In genomic region chr6:26031595-26032386, GRCh38 we compare ENCODE assay signal across 8 cellular contexts. TPM values are rescaled to one million over a fixed set of nuclear protein-coding genes. Genes with fewer than 3 reads are reported as not detected.
DNase-seq lines count a peak whose midpoint lies in the region; ATAC-seq, FAIRE-seq and TF ChIP-seq lines count a peak whose summit lies in the region.

No MANE protein-coding gene starts in this region.

- H3K36me3 Mint-ChIP-seq in natural killer cell = no peaks in the 10 kb centered on the region

- ATAC-seq in natural killer cell = peak; percentile 59 to 80 (median 66)
- peak; percentile 68 for ATAC-seq in thoracic aorta (ENCODE audit: insufficient number of reproducible peaks, low FRiP score, low read depth)

- H3K4me1 Mint-ChIP-seq in natural killer cell = peaks cover 52 to 54% of the 10 kb centered on the region in 2 donors

- H3K4me3 Mint-ChIP-seq in natural killer cell = peak overlapping the region; percentile 96

- peak overlapping the region; percentile 65 for H3K4me3 ChIP-seq in fibroblast of pulmonary artery (replicated peaks; ENCODE audit: low read depth, low read length)
- peak overlapping the region; percentile 74 for H3K4me3 ChIP-seq in thoracic aorta

- FAIRE-seq in H54 (lab: Jason Lieb, UNC) = peak; percentile 86

- no peaks in the 10 kb centered on the region for H3K36me3 ChIP-seq in thoracic aorta

- H3K4me1 ChIP-seq in thoracic aorta (ENCODE audit: control insufficient read depth in 1 of 2, low read depth in 2 of 2) = peaks cover 13 to 27% of the 10 kb centered on the region in 2 donors

- no peaks in the 10 kb centered on the region for H3K9me3 Mint-ChIP-seq in natural killer cell

- peak; percentile 24; the same call in 1 of the 2 replicates for TF ChIP-seq CTCF in LNCAP (IDR thresholded peaks at IDR 0.05)
- TF ChIP-seq CTCF in fibroblast of pulmonary artery (IDR thresholded peaks at IDR 0.05; ENCODE audit: low read length, missing control alignments) = peak; percentile 28
- no peak for TF ChIP-seq CTCF in natural killer cell (IDR thresholded peaks at IDR 0.05)
- no peak for TF ChIP-seq CTCF in thoracic aorta (IDR thresholded peaks at IDR 0.05)

- H3K9me3 ChIP-seq in thoracic aorta = no peaks in the 10 kb centered on the region

- peak overlapping the region; percentile 83 to 93 for H3K27ac ChIP-seq in thoracic aorta

- DNase-seq in G401 (ENCODE audit: low spot score) (peak; percentile 99), H54 (ENCODE audit: insufficient read length, low spot score) (peak; percentile 68), RPMI7951 (ENCODE audit: low read depth) (peak; percentile 100), fibroblast of pulmonary artery (ENCODE audit: low read depth) (peak; percentile 97), natural killer cell (peak; percentile 83), thoracic aorta (ENCODE audit: low spot score) (peak; percentile 75)
- DNase-seq in activated effector memory CD4-positive, alpha-beta T cell treated with Interleukin-2 at 50 U/mL for 16 hours = peak; percentile 70

- H3K27ac Mint-ChIP-seq in natural killer cell = peak overlapping the region; percentile 94 to 99

- peaks cover 0 to 2% of the 10 kb centered on the region in 2 donors for H3K27me3 Mint-ChIP-seq in natural killer cell (ENCODE audit: low read depth in 2 of 2)

- peak; percentile 97 for TF ChIP-seq POLR2A in H54 (IDR thresholded peaks at IDR 0.05; ENCODE audit: low read depth, low read length)

- H3K27me3 ChIP-seq in thoracic aorta (replicated peaks; ENCODE audit: insufficient read depth) = no peaks in the 10 kb centered on the region

- intact Hi-C loops in natural killer cell (cut with micrococcal nuclease) = loop anchor here (1.0 kb wide), 1 partner anchor 11 kb away; a partner anchor contains a TSS

- in situ Hi-C loops in G401 (cut with HindIII; ENCODE audit: low sequenced_read_pairs) = no loop called here

RNA-seq across cellular contexts. Expression of gene HFE, which starts 55.4 kb away (rescaled TPM):
- 2.3 and 8.0 TPM in 2 replicates for total RNA-seq in G401 (2014; rRNA removed; shearing (Covaris generic))
- total RNA-seq in RPMI7951 (2014; rRNA removed; shearing (Covaris generic)) = 11.6 and 12.1 TPM in 2 replicates
- 1 to 10 TPM; 1.5 to 2.3 (median 1.8) TPM for total RNA-seq in natural killer cell
- 10 to 100 TPM in 1 of 2 donors, 1 to 10 TPM in 1; 8.7 to 10.1 TPM for total RNA-seq in thoracic aorta

Comparison
In these comparisons a context has a peak if more than half of its experiments do, and no peak if none do; other contexts are left out.
1. Peak in every context shown above with its lines: DNase-seq, ATAC-seq, H3K4me3 ChIP-seq and H3K27ac ChIP-seq.
2. CTCF ChIP-seq: peak in LNCAP (single experiment) and fibroblast of pulmonary artery (single experiment); none in natural killer cell (single experiment) and thoracic aorta (single experiment).